In genomic region chrX:1242901-1243402, GRCh38 we compare ENCODE assay signal across 9 cellular contexts. TPM values are rescaled to one million over a fixed set of nuclear protein-coding genes. Genes with fewer than 3 reads are reported as not detected.
A peak's percentile ranks its signal among the peaks of the same experiment; 100 is the strongest.
DNase-seq lines count a peak whose midpoint lies in the region; ATAC-seq lines count a peak whose summit lies in the region.
"Had no signal": no experiment of that assay in that cellular context is flagged by ENCODE, and none has a peak within 500 bp of the region (broad histone marks: within the 10 kb centered on the region; RNA-seq: fewer than 3 reads in every experiment).

No MANE protein-coding gene starts in this region.

- H3K36me3 Mint-ChIP-seq in stimulated activated memory B cell treated with anti-CD40 and anti-IgM and Interleukin-4, amounts not matched to agents 10 μg/mL and 1 μg/mL and 100 μg/mL, for 72 hours = peaks cover 5% of the 10 kb centered on the region

- no peaks in the 10 kb centered on the region for H3K27me3 ChIP-seq in esophagus (ENCODE audit: control insufficient read depth in 1 of 2, insufficient read depth in 2 of 2, low read length in 2 of 2)
- H3K27me3 ChIP-seq: vagina had no signal

- H3K9me3 Mint-ChIP-seq in stimulated activated memory B cell treated with anti-CD40 and anti-IgM and Interleukin-4, amounts not matched to agents 10 μg/mL and 1 μg/mL and 100 μg/mL, for 72 hours = no peaks in the 10 kb centered on the region

- peak; percentile 73 for ATAC-seq in stimulated activated naive CD8-positive, alpha-beta T cell treated with anti-CD3 and anti-CD28 coated beads, Interleukin-15, Interleukin-2, amounts not matched to agents 100 U/mL and 50 U/mL, for 24 hours
- no peak for ATAC-seq in stimulated activated memory B cell treated with anti-CD40 and anti-IgM and Interleukin-4, amounts not matched to agents 10 μg/mL and 1 μg/mL and 100 μg/mL, for 72 hours

- no peak overlapping the region for H3K27ac Mint-ChIP-seq in stimulated activated memory B cell treated with anti-CD40 and anti-IgM and Interleukin-4, amounts not matched to agents 10 μg/mL and 1 μg/mL and 100 μg/mL, for 72 hours

- H3K4me1 Mint-ChIP-seq in stimulated activated memory B cell treated with anti-CD40 and anti-IgM and Interleukin-4, amounts not matched to agents 10 μg/mL and 1 μg/mL and 100 μg/mL, for 72 hours = peaks cover 22% of the 10 kb centered on the region

- 17 to 27% methylated on average over 8 of the region's 8 CpGs for WGBS in esophagus, 2 donors

- H3K4me1 ChIP-seq in esophagus (ENCODE audit: control insufficient read depth in 2 of 2, insufficient read depth in 2 of 2, low read length in 1 of 2) = no peaks in the 10 kb centered on the region
- H3K4me1 ChIP-seq: vagina had no signal

- DNase-seq in activated T-cell treated with anti-CD3 and anti-CD28 coated beads, Interleukin-2, amount 50 U/mL, for 1 hour = peak; percentile 22
- DNase-seq in activated T-cell treated with anti-CD3 and anti-CD28 coated beads for 4 hours = no peak
- DNase-seq in T1000 (lab: John Stamatoyannopoulos, UW) = peak; percentile 35
- DNase-seq in stimulated activated naive CD8-positive, alpha-beta T cell treated with anti-CD3 and anti-CD28 coated beads, Interleukin-15, Interleukin-2, amounts not matched to agents 100 U/mL and 50 U/mL, for 24 hours = peak; percentile 44
- DNase-seq in NCI-H2107 (lab: John Stamatoyannopoulos, UW) = no peak
- DNase-seq in NCI-H2081 treated with DMSO at 0.1 percent for 48 hours (lab: John Stamatoyannopoulos, UW) = no peak

- H3K4me3 ChIP-seq in esophagus (ENCODE audit: low read depth in 1 of 2, low read length in 2 of 2) = no peak overlapping the region
- H3K4me3 ChIP-seq: vagina had no signal

- no peaks in the 10 kb centered on the region for H3K9me3 ChIP-seq in esophagus (ENCODE audit: control insufficient read depth in 2 of 2, insufficient read depth in 1 of 2, low read depth in 1 of 2, low read length in 1 of 2)
- H3K9me3 ChIP-seq: vagina had no signal

- no peaks in the 10 kb centered on the region for H3K36me3 ChIP-seq in esophagus (ENCODE audit: control insufficient read depth in 2 of 2, insufficient read depth in 2 of 2, low read length in 1 of 2)
- H3K36me3 ChIP-seq: vagina had no signal

- peak overlapping the region; percentile 47 to 60 for H3K27ac ChIP-seq in esophagus (ENCODE audit: low read depth in 2 of 2, low read length in 1 of 2)
- H3K27ac ChIP-seq: vagina had no signal

- peaks cover 43% of the 10 kb centered on the region for H3K27me3 Mint-ChIP-seq in stimulated activated memory B cell treated with anti-CD40 and anti-IgM and Interleukin-4, amounts not matched to agents 10 μg/mL and 1 μg/mL and 100 μg/mL, for 72 hours

- H3K4me3 Mint-ChIP-seq in stimulated activated memory B cell treated with anti-CD40 and anti-IgM and Interleukin-4, amounts not matched to agents 10 μg/mL and 1 μg/mL and 100 μg/mL, for 72 hours = no peak overlapping the region

RNA-seq across cellular contexts. Expression of gene CSF2RA, which starts 25.7 kb away (rescaled TPM):
- polyA plus RNA-seq in esophagus = 1 to 10 TPM; 1.7 to 2.0 TPM

RNA-seq across cellular contexts. Expression of gene CRLF2, which starts 30.5 kb away (rescaled TPM):
- under 1 TPM in 1 of 2 donors, not detected in 1; 0.09 TPM for polyA plus RNA-seq in esophagus

Comparison
In these comparisons a context has a peak if more than half of its experiments do, and no peak if none do; other contexts are left out.
1. DNase-seq: peak in activated T-cell treated with anti-CD3 and anti-CD28 coated beads, Interleukin-2, amount 50 U/mL, for 1 hour (single experiment), T1000 (single experiment) and stimulated activated naive CD8-positive, alpha-beta T cell treated with anti-CD3 and anti-CD28 coated beads, Interleukin-15, Interleukin-2, amounts not matched to agents 100 U/mL and 50 U/mL, for 24 hours (single experiment); none in activated T-cell treated with anti-CD3 and anti-CD28 coated beads for 4 hours (single experiment), NCI-H2107 (single experiment) and NCI-H2081 treated with DMSO at 0.1 percent for 48 hours (single experiment).